ENCODE assay signal across 11 cellular contexts in genomic region chr1:47840791-47841190, GRCh38.
"Had no signal": no experiment of that assay in that cellular context is flagged by ENCODE, and none has a peak within 500 bp of the region (broad histone marks: within the 10 kb centered on the region; RNA-seq: fewer than 3 reads in every experiment).

No MANE protein-coding gene starts in this region.

- H3K4me3 ChIP-seq: mucosa of descending colon, sigmoid colon, skin epidermis, upper lobe of left lung, uterus had no signal

- H3K36me3 ChIP-seq: sigmoid colon, upper lobe of left lung, uterus had no signal

- H3K9me3 Mint-ChIP-seq: natural killer cell treated with Interleukin-12 subunit alpha and Interleukin-12 subunit beta and Interleukin-15 and Interleukin-18, amount 100 ng/mL, for 72 hours had no signal

- DNase-seq: dermis blood vessel endothelial cell; foreskin melanocyte; hippocampal formation; stimulated activated CD4-positive, alpha-beta T cell treated with anti-CD3 and anti-CD28 coated beads, Interleukin-2, amount 100 ng/mL, for 48 hours; stimulated activated naive CD4-positive, alpha-beta T cell treated with Interleukin-2 at 50 U/mL for 16 hours; upper lobe of left lung; uterus had no signal

- H3K4me3 Mint-ChIP-seq: natural killer cell treated with Interleukin-12 subunit alpha and Interleukin-12 subunit beta and Interleukin-15 and Interleukin-18, amount 100 ng/mL, for 72 hours had no signal

- H3K27ac Mint-ChIP-seq: natural killer cell treated with Interleukin-12 subunit alpha and Interleukin-12 subunit beta and Interleukin-15 and Interleukin-18, amount 100 ng/mL, for 72 hours had no signal

- ATAC-seq: mucosa of descending colon; natural killer cell treated with Interleukin-12 subunit alpha and Interleukin-12 subunit beta and Interleukin-15 and Interleukin-18, amount 100 ng/mL, for 72 hours had no signal

- H3K27me3 ChIP-seq: sigmoid colon, upper lobe of left lung, uterus had no signal

- H3K27ac ChIP-seq: sigmoid colon, skin epidermis, upper lobe of left lung, uterus had no signal

- H3K4me1 ChIP-seq: sigmoid colon, upper lobe of left lung, uterus had no signal

- H3K9me3 ChIP-seq: uterus had no signal

- H3K36me3 Mint-ChIP-seq: natural killer cell treated with Interleukin-12 subunit alpha and Interleukin-12 subunit beta and Interleukin-15 and Interleukin-18, amount 100 ng/mL, for 72 hours had no signal
